ENCODE assay signal across 2 cellular contexts in the genomic region with DNA sequence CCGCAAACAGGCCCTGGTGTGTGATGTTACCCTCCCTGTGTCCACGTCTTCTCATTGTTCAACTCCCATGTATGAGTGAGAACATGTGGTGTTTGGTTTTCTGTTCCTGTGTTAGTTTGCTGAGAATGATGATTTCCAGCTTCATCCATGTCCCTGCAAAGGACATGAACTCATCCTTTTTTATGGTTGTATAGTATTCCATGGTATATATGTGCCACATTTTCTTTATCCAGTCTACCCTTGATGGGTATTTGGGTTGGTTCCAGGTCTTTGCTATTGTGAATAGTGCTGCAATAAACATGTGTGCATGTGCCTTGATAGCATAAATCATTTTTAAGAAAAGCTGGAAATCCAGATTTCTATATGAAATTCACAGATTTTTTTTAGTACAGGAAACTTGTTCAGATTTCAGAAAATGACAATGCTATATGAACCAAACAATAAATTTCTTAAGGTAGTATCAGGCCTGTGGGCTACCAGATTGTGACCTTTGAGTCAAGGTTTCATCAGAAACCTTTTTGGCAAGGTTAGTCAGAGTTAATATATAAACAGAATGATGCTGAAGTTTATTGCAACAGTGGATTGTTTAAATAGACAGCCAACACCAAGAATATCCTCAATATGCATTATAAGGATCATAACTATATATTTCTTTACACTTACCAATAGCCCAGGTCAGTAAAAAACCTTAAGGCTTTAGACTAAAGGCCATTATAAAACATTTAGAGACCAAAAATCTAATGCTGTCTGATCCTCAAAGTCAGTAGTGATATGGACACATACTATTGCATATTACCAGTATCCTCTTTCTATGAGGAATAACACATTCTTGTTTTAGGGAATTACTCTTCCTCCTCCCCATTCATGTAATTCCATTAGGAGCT.
TF ChIP-seq lines count a peak whose summit lies in the region.

No MANE protein-coding gene starts in this region.

TF ChIP-seq in A549, 52 proteins besides CTCF, POLR2A, EP300 and RAD21 (continued from another document and continues in another):
- TF ChIP-seq FOSB (CRISPR knock-in tag; IDR thresholded peaks at IDR 0.05): no peak
- no peak for TF ChIP-seq BHLHE40 (IDR thresholded peaks at IDR 0.05; ENCODE audit: low read depth, low read length)
- TF ChIP-seq ELK1 (IDR thresholded peaks at IDR 0.05; ENCODE audit: low read depth, low read length): no peak
- TF ChIP-seq EHMT2 (IDR thresholded peaks at IDR 0.05; ENCODE audit: low read depth): 0 out of 2 replicates have a peak, but pooled peaks have one; percentile 53
- no peak for TF ChIP-seq KDM1A (IDR thresholded peaks at IDR 0.05; ENCODE audit: low read depth)
- TF ChIP-seq KDM5A (IDR thresholded peaks at IDR 0.05): no peak
- 0 out of 2 replicates have a peak, but pooled peaks have one; percentile 32 for TF ChIP-seq FOSL2 (IDR thresholded peaks at IDR 0.05)
- peak; percentile 37; the same call in 1 of the 2 replicates for TF ChIP-seq FOSL2 (CRISPR knock-in tag; IDR thresholded peaks at IDR 0.05)
- TF ChIP-seq, protein P1, sequence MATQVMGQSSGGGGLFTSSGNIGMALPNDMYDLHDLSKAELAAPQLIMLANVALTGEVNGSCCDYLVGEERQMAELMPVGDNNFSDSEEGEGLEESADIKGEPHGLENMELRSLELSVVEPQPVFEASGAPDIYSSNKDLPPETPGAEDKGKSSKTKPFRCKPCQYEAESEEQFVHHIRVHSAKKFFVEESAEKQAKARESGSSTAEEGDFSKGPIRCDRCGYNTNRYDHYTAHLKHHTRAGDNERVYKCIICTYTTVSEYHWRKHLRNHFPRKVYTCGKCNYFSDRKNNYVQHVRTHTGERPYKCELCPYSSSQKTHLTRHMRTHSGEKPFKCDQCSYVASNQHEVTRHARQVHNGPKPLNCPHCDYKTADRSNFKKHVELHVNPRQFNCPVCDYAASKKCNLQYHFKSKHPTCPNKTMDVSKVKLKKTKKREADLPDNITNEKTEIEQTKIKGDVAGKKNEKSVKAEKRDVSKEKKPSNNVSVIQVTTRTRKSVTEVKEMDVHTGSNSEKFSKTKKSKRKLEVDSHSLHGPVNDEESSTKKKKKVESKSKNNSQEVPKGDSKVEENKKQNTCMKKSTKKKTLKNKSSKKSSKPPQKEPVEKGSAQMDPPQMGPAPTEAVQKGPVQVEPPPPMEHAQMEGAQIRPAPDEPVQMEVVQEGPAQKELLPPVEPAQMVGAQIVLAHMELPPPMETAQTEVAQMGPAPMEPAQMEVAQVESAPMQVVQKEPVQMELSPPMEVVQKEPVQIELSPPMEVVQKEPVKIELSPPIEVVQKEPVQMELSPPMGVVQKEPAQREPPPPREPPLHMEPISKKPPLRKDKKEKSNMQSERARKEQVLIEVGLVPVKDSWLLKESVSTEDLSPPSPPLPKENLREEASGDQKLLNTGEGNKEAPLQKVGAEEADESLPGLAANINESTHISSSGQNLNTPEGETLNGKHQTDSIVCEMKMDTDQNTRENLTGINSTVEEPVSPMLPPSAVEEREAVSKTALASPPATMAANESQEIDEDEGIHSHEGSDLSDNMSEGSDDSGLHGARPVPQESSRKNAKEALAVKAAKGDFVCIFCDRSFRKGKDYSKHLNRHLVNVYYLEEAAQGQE (IDR thresholded peaks at IDR 0.05): no peak
- no peak for TF ChIP-seq RARB (CRISPR knock-in tag; IDR thresholded peaks at IDR 0.05)
- TF ChIP-seq ZSCAN20 (CRISPR knock-in tag; IDR thresholded peaks at IDR 0.05): no peak
- TF ChIP-seq PHF8 (IDR thresholded peaks at IDR 0.05; ENCODE audit: borderline replicate concordance, low read depth): no peak
- no peak for TF ChIP-seq NFE2L2 (conservative IDR thresholded peaks at IDR 0.05; ENCODE audit: low read length)
- TF ChIP-seq, protein P2, sequence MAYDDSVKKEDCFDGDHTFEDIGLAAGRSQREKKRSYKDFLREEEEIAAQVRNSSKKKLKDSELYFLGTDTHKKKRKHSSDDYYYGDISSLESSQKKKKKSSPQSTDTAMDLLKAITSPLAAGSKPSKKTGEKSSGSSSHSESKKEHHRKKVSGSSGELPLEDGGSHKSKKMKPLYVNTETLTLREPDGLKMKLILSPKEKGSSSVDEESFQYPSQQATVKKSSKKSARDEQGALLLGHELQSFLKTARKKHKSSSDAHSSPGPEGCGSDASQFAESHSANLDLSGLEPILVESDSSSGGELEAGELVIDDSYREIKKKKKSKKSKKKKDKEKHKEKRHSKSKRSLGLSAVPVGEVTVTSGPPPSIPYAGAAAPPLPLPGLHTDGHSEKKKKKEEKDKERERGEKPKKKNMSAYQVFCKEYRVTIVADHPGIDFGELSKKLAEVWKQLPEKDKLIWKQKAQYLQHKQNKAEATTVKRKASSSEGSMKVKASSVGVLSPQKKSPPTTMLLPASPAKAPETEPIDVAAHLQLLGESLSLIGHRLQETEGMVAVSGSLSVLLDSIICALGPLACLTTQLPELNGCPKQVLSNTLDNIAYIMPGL (CRISPR knock-in tag; IDR thresholded peaks at IDR 0.05; ENCODE audit: borderline replicate concordance): no peak
- TF ChIP-seq CHD2 (IDR thresholded peaks at IDR 0.05; ENCODE audit: low read length, partially characterized antibody): no peak
- no peak for TF ChIP-seq MAFK (IDR thresholded peaks at IDR 0.05; ENCODE audit: partially characterized antibody)
- TF ChIP-seq TFCP2L1 (CRISPR knock-in tag; IDR thresholded peaks at IDR 0.05): no peak
- no peak for TF ChIP-seq HEYL (CRISPR knock-in tag; IDR thresholded peaks at IDR 0.05)
- TF ChIP-seq JUN (IDR thresholded peaks at IDR 0.05): peak in 1 of 2 experiments; percentile 81; a peak in 2 of 5 replicates
- TF ChIP-seq, protein P3, sequence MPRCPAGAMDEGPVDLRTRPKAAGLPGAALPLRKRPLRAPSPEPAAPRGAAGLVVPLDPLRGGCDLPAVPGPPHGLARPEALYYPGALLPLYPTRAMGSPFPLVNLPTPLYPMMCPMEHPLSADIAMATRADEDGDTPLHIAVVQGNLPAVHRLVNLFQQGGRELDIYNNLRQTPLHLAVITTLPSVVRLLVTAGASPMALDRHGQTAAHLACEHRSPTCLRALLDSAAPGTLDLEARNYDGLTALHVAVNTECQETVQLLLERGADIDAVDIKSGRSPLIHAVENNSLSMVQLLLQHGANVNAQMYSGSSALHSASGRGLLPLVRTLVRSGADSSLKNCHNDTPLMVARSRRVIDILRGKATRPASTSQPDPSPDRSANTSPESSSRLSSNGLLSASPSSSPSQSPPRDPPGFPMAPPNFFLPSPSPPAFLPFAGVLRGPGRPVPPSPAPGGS (IDR thresholded peaks at IDR 0.05): peak; percentile 49; the same call in 1 of the 3 replicates
- no peak for TF ChIP-seq E2F6 (IDR thresholded peaks at IDR 0.05; ENCODE audit: borderline replicate concordance, low read depth)
- TF ChIP-seq HOXB13 (CRISPR knock-in tag; IDR thresholded peaks at IDR 0.05; ENCODE audit: low read depth): no peak
- TF ChIP-seq CEBPB (IDR thresholded peaks at IDR 0.05): peak; percentile 75 to 88
- no peak for TF ChIP-seq SREBF2 (IDR thresholded peaks at IDR 0.05)

TF ChIP-seq in liver, 16 proteins besides CTCF, POLR2A, EP300 and RAD21:
- TF ChIP-seq, protein P4, sequence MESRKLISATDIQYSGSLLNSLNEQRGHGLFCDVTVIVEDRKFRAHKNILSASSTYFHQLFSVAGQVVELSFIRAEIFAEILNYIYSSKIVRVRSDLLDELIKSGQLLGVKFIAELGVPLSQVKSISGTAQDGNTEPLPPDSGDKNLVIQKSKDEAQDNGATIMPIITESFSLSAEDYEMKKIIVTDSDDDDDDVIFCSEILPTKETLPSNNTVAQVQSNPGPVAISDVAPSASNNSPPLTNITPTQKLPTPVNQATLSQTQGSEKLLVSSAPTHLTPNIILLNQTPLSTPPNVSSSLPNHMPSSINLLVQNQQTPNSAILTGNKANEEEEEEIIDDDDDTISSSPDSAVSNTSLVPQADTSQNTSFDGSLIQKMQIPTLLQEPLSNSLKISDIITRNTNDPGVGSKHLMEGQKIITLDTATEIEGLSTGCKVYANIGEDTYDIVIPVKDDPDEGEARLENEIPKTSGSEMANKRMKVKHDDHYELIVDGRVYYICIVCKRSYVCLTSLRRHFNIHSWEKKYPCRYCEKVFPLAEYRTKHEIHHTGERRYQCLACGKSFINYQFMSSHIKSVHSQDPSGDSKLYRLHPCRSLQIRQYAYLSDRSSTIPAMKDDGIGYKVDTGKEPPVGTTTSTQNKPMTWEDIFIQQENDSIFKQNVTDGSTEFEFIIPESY (IDR thresholded peaks at IDR 0.05): no peak
- TF ChIP-seq HNF4A (conservative IDR thresholded peaks at IDR 0.05): peak; percentile 82 to 89
- peak; percentile 58 for TF ChIP-seq SP1 (IDR thresholded peaks at IDR 0.05)
- TF ChIP-seq EGR1 (IDR thresholded peaks at IDR 0.05; ENCODE audit: low read depth in 2 of 2): no peak
- TF ChIP-seq RXRA (IDR thresholded peaks at IDR 0.05): peak; percentile 42 to 45
- TF ChIP-seq HNF4G (IDR thresholded peaks at IDR 0.05): peak; percentile 43
- TF ChIP-seq ATF3 (IDR thresholded peaks at IDR 0.05): peak; percentile 65
- no peak for TF ChIP-seq TAF1 (conservative IDR thresholded peaks at IDR 0.05)
- TF ChIP-seq, protein P5, sequence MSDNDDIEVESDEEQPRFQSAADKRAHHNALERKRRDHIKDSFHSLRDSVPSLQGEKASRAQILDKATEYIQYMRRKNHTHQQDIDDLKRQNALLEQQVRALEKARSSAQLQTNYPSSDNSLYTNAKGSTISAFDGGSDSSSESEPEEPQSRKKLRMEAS (IDR thresholded peaks at IDR 0.05): no peak
- TF ChIP-seq, protein P1 (IDR thresholded peaks at IDR 0.05): no peak
- TF ChIP-seq JUND (IDR thresholded peaks at IDR 0.05): peak; percentile 28 to 73
- TF ChIP-seq YY1 (IDR thresholded peaks at IDR 0.05): no peak
- no peak for TF ChIP-seq NR2F2 (IDR thresholded peaks at IDR 0.05)
- no peak for TF ChIP-seq GABPA (IDR thresholded peaks at IDR 0.05 in 1 of 2, conservative IDR thresholded peaks at IDR 0.05 in 1 of 2)
- peak; percentile 47 for TF ChIP-seq FOXA2 (IDR thresholded peaks at IDR 0.05)
- TF ChIP-seq FOXA1 (IDR thresholded peaks at IDR 0.05): no peak
